8 cellular contexts compared by ENCODE assay signal in the genomic region with DNA sequence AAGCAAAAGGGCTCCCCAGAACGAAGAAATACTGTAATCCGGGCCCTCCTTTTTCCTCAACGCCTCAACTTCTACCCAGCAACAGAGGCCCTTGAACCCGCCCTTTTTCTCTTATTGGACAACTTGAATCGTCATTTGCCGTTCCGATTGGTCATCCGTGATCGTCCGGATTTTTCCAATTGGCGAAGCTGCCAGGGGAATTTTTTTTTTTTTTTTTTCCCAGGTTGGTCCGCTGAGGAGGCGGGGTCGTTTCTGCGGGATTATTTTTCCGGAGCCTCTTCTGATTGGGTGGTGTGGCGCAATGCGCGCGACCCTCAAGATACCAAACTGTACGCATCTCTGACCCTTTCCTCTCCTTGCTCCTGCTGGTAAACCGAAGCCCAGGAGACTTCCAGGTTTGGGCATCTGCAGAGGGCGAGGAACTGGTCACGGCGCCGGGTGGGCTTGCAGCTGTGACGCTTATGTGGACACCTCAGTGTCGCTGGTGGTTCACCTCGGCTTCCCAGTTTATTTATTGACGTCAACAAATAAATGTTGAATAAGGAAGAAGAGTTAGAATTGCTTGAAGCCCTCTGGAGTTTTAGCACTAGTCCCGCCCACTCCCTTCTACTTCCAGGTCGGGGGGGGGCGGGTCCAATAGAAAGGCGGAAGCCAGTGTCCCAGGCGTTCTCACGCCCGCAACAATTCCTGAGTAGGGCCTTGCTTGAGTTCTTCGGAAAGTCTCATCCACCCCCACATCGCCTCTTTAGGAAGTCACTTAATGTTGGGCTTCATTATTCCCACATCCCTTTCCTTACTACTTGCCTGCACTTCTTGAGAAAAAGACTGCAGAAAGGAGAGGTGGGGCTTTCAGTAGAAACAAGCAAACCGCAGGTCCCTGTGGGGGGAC. TPM values are rescaled to one million over a fixed set of nuclear protein-coding genes. Genes with fewer than 3 reads are reported as not detected.
A peak's percentile ranks its signal among the peaks of the same experiment; 100 is the strongest.
DNase-seq lines count a peak whose midpoint lies in the region; ATAC-seq and TF ChIP-seq lines count a peak whose summit lies in the region.

A gene with protein sequence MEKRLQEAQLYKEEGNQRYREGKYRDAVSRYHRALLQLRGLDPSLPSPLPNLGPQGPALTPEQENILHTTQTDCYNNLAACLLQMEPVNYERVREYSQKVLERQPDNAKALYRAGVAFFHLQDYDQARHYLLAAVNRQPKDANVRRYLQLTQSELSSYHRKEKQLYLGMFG (plus strand): TSS at position 654 of the 889 bp plus-strand sequence. CDS start 363 bp downstream, outside the sequence.

- H3K4me3 ChIP-seq in RWPE2 (ENCODE audit: severe bottlenecking): peak within 1 kb of the TSS; percentile 67

- TF ChIP-seq CTCF in RWPE2 (IDR thresholded peaks at IDR 0.05; ENCODE audit: poor library complexity, severe bottlenecking) (no peak), natural killer cell (IDR thresholded peaks at IDR 0.05) (no peak)

- peak within 1 kb of the TSS; percentile 99 for H3K4me3 Mint-ChIP-seq in activated T-helper 2 cell treated with anti-CD3 and anti-CD28 coated beads, Interferon-gamma antibody, Interleukin-2, Interleukin-4, amounts not matched to agents 10 μg/mL and 5 μg/mL and 100 μg/mL, durations not matched to agents 14 hours and 24 hours and 36 hours (ENCODE audit: low read depth)
- H3K4me3 Mint-ChIP-seq in natural killer cell: peak within 1 kb of the TSS; percentile 98

- intact Hi-C loops in activated T-helper 2 cell treated with anti-CD3 and anti-CD28 coated beads, Interferon-gamma antibody, Interleukin-2, Interleukin-4, amounts not matched to agents 10 μg/mL and 5 μg/mL and 100 μg/mL, durations not matched to agents 14 hours and 24 hours and 36 hours (cut with micrococcal nuclease): loop anchor here (1.0 to 5.0 kb wide), 10 partner anchors 19 to 153 kb away; a partner anchor contains a TSS
- intact Hi-C loops in natural killer cell (cut with micrococcal nuclease): loop anchor here (1.0 to 5.0 kb wide), 7 partner anchors 19 to 153 kb away; a partner anchor contains a TSS

- no peaks in the 10 kb centered on the region for H3K9me3 Mint-ChIP-seq in activated T-helper 2 cell treated with anti-CD3 and anti-CD28 coated beads, Interferon-gamma antibody, Interleukin-2, Interleukin-4, amounts not matched to agents 10 μg/mL and 5 μg/mL and 100 μg/mL, durations not matched to agents 14 hours and 24 hours and 36 hours
- H3K9me3 Mint-ChIP-seq in natural killer cell: no peaks in the 10 kb centered on the region

- H3K27ac Mint-ChIP-seq in activated T-helper 2 cell treated with anti-CD3 and anti-CD28 coated beads, Interferon-gamma antibody, Interleukin-2, Interleukin-4, amounts not matched to agents 10 μg/mL and 5 μg/mL and 100 μg/mL, durations not matched to agents 14 hours and 24 hours and 36 hours: peak within 1 kb of the TSS; percentile 96
- H3K27ac Mint-ChIP-seq in natural killer cell: peak within 1 kb of the TSS; percentile 99

- peak within 1 kb of the TSS; percentile 89 for H3K27ac ChIP-seq in RWPE2 (ENCODE audit: poor library complexity, severe bottlenecking)

- peaks cover 58% of the 10 kb centered on the region for H3K36me3 ChIP-seq in RWPE2 (ENCODE audit: low read depth)

- no peaks in the 10 kb centered on the region for H3K27me3 ChIP-seq in RWPE2 (ENCODE audit: insufficient read depth, poor library complexity, severe bottlenecking)

- no peaks in the 10 kb centered on the region for H3K27me3 Mint-ChIP-seq in activated T-helper 2 cell treated with anti-CD3 and anti-CD28 coated beads, Interferon-gamma antibody, Interleukin-2, Interleukin-4, amounts not matched to agents 10 μg/mL and 5 μg/mL and 100 μg/mL, durations not matched to agents 14 hours and 24 hours and 36 hours (ENCODE audit: low read depth)
- no peaks in the 10 kb centered on the region for H3K27me3 Mint-ChIP-seq in natural killer cell (ENCODE audit: low read depth in 2 of 2)

- peaks cover 28% of the 10 kb centered on the region for H3K4me1 Mint-ChIP-seq in activated T-helper 2 cell treated with anti-CD3 and anti-CD28 coated beads, Interferon-gamma antibody, Interleukin-2, Interleukin-4, amounts not matched to agents 10 μg/mL and 5 μg/mL and 100 μg/mL, durations not matched to agents 14 hours and 24 hours and 36 hours (ENCODE audit: low read depth)
- peaks cover 46 to 60% of the 10 kb centered on the region in 2 donors for H3K4me1 Mint-ChIP-seq in natural killer cell

- H3K36me3 Mint-ChIP-seq in activated T-helper 2 cell treated with anti-CD3 and anti-CD28 coated beads, Interferon-gamma antibody, Interleukin-2, Interleukin-4, amounts not matched to agents 10 μg/mL and 5 μg/mL and 100 μg/mL, durations not matched to agents 14 hours and 24 hours and 36 hours (ENCODE audit: low read depth): peaks cover 61% of the 10 kb centered on the region
- peaks cover 11% of the 10 kb centered on the region for H3K36me3 Mint-ChIP-seq in natural killer cell

- H3K9me3 ChIP-seq in RWPE2 (ENCODE audit: severe bottlenecking): no peaks in the 10 kb centered on the region

- peak; percentile 98 for DNase-seq in EH (ENCODE audit: low read depth)
- peak; percentile 96 for DNase-seq in H4 (ENCODE audit: low spot score)
- DNase-seq in LoVo (ENCODE audit: low spot score): peak; percentile 95
- DNase-seq in RWPE2 (ENCODE audit: low spot score): peak; percentile 93
- DNase-seq in activated T-helper 2 cell treated with anti-CD3 and anti-CD28 coated beads, Interferon-gamma antibody, Interleukin-2, Interleukin-4, amounts not matched to agents 10 μg/mL and 5 μg/mL and 100 μg/mL, durations not matched to agents 14 hours and 24 hours and 36 hours (ENCODE audit: low spot score): peak; percentile 85
- peak; percentile 99 for DNase-seq in fibroblast of peridontal ligament (ENCODE audit: extremely low read depth)
- peak; percentile 75 for DNase-seq in natural killer cell
- peak; percentile 82 for DNase-seq in stimulated activated naive CD4-positive, alpha-beta T cell treated with Interleukin-2 at 50 U/mL for 16 hours (lab: John Stamatoyannopoulos, UW)

- peak; percentile 63 for ATAC-seq in RWPE2 (ENCODE audit: low read depth)
- peak; percentile 60 to 73 (median 63) for ATAC-seq in natural killer cell

- H3K4me1 ChIP-seq in RWPE2 (ENCODE audit: insufficient read depth, poor library complexity, severe bottlenecking): peaks cover 10% of the 10 kb centered on the region

RNA-seq across cellular contexts. Expression of the gene that starts here (rescaled TPM):
- 35.0 and 46.9 TPM in 2 replicates for total RNA-seq in H4 (2014; rRNA removed; shearing (Covaris generic))
- 35.4 and 39.4 TPM in 2 replicates for total RNA-seq in activated T-helper 2 cell treated with anti-CD3 and anti-CD28 coated beads, Interferon-gamma antibody, Interleukin-2, Interleukin-4, amounts not matched to agents 10 μg/mL and 5 μg/mL and 100 μg/mL, durations not matched to agents 14 hours and 24 hours and 36 hours
- 10 to 100 TPM; 18.3 to 27.2 (median 23.2) TPM for total RNA-seq in natural killer cell

Comparison
In these comparisons a context has a peak if more than half of its experiments do, and no peak if none do; other contexts are left out.
1. Peak in every context shown above with its lines: DNase-seq, ATAC-seq, H3K4me3 ChIP-seq and H3K27ac ChIP-seq.